Comparison of ENCODE assay signal across 29 cellular contexts in the genomic region with DNA sequence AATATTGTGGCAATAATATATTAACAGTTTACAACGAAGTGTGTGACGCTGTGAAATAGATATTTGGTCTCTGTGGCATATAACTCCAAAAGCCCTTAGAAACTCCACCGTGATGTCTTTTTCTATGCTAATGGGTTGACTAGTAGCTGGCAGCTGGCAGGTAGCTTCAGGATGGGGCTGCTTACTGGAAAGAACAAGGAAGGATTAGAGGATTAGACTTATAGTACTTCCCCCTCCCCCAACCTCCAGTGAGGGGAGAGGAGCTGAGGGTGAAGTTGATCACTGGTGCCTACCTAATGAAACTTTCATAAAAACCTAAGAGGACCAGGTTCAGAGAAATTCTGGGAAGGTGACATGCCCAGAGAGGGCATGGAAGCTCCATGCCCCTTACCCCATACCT.
"Had no signal": no experiment of that assay in that cellular context is flagged by ENCODE, and none has a peak within 500 bp of the region (broad histone marks: within the 10 kb centered on the region; RNA-seq: fewer than 3 reads in every experiment).

No MANE protein-coding gene starts in this region.

- DNase-seq: naive thymus-derived CD4-positive, alpha-beta T cell; natural killer cell; nucleus accumbens; pancreas; retina; right cardiac atrium; right lobe of liver; sigmoid colon; small intestine; stimulated activated CD4-positive, alpha-beta T cell treated with anti-CD3 and anti-CD28 coated beads, Interleukin-15, amount 100 ng/mL, for 24 hours; stimulated activated CD4-positive, alpha-beta T cell treated with anti-CD3 and anti-CD28 coated beads, Interleukin-2, amount 100 ng/mL, for 24 hours; stimulated activated CD4-positive, alpha-beta T cell treated with anti-CD3 and anti-CD28 coated beads, Interleukin-2, amount 100 ng/mL, for 48 hours; stimulated activated CD4-positive, alpha-beta T cell treated with anti-CD3 and anti-CD28 coated beads, Interleukin-4, amount 100 ng/mL, for 24 hours; stimulated activated naive B cell treated with anti-CD40 and anti-IgM and Interleukin-4, amounts not matched to agents 10 μg/mL and 1 μg/mL and 100 μg/mL, for 72 hours; stimulated activated naive CD4-positive, alpha-beta T cell treated with Interleukin-2 at 50 U/mL for 16 hours; stomach; substantia nigra; testis; tibial artery; transverse colon; upper lobe of right lung; uterus had no signal

- H3K27me3 ChIP-seq: neutrophil, pancreas, right lobe of liver, sigmoid colon, stomach, suprapubic skin, testis, tibial artery, transverse colon, upper lobe of right lung, uterus had no signal

- H3K4me1 Mint-ChIP-seq: naive thymus-derived CD4-positive, alpha-beta T cell; natural killer cell; nephron; stimulated activated effector memory CD8-positive, alpha-beta T cell treated with anti-CD3 and anti-CD28 coated beads, Interleukin-12 subunit alpha, Interleukin-12 subunit beta, amount 100 ng/mL, for 72 hours; stimulated activated naive B cell treated with anti-CD40 and anti-IgM and Interleukin-4, amounts not matched to agents 10 μg/mL and 1 μg/mL and 100 μg/mL, for 72 hours had no signal

- H3K27ac ChIP-seq: neutrophil, pancreas, prostate gland, right lobe of liver, sigmoid colon, stomach, suprapubic skin, testis, tibial artery, transverse colon, upper lobe of right lung, uterus had no signal

- H3K36me3 Mint-ChIP-seq: stimulated activated effector memory CD8-positive, alpha-beta T cell treated with anti-CD3 and anti-CD28 coated beads, Interleukin-12 subunit alpha, Interleukin-12 subunit beta, amount 100 ng/mL, for 72 hours had no signal

- FAIRE-seq: pancreas, small intestine had no signal

- H3K27ac Mint-ChIP-seq: naive thymus-derived CD4-positive, alpha-beta T cell; natural killer cell; nephron; stimulated activated effector memory CD8-positive, alpha-beta T cell treated with anti-CD3 and anti-CD28 coated beads, Interleukin-12 subunit alpha, Interleukin-12 subunit beta, amount 100 ng/mL, for 72 hours; stimulated activated naive B cell treated with anti-CD40 and anti-IgM and Interleukin-4, amounts not matched to agents 10 μg/mL and 1 μg/mL and 100 μg/mL, for 72 hours; stimulated activated naive CD8-positive, alpha-beta T cell treated with anti-CD3 and anti-CD28 coated beads, Interleukin-15, Interleukin-2, amounts not matched to agents 100 ng/mL and 50 ng/mL, for 24 hours; type B pancreatic cell had no signal

- H3K4me3 Mint-ChIP-seq: naive thymus-derived CD4-positive, alpha-beta T cell; natural killer cell; nephron; stimulated activated effector memory CD8-positive, alpha-beta T cell treated with anti-CD3 and anti-CD28 coated beads, Interleukin-12 subunit alpha, Interleukin-12 subunit beta, amount 100 ng/mL, for 72 hours; stimulated activated naive B cell treated with anti-CD40 and anti-IgM and Interleukin-4, amounts not matched to agents 10 μg/mL and 1 μg/mL and 100 μg/mL, for 72 hours; stimulated activated naive CD8-positive, alpha-beta T cell treated with anti-CD3 and anti-CD28 coated beads, Interleukin-15, Interleukin-2, amounts not matched to agents 100 ng/mL and 50 ng/mL, for 24 hours; type B pancreatic cell had no signal

- ATAC-seq: naive thymus-derived CD4-positive, alpha-beta T cell; natural killer cell; pancreas; right cardiac atrium; right lobe of liver; stimulated activated effector memory CD8-positive, alpha-beta T cell treated with anti-CD3 and anti-CD28 coated beads, Interleukin-12 subunit alpha, Interleukin-12 subunit beta, amount 100 ng/mL, for 72 hours; stimulated activated naive B cell treated with anti-CD40 and anti-IgM and Interleukin-4, amounts not matched to agents 10 μg/mL and 1 μg/mL and 100 μg/mL, for 72 hours; upper lobe of right lung had no signal

- H3K27me3 Mint-ChIP-seq: naive thymus-derived CD4-positive, alpha-beta T cell; stimulated activated naive B cell treated with anti-CD40 and anti-IgM and Interleukin-4, amounts not matched to agents 10 μg/mL and 1 μg/mL and 100 μg/mL, for 72 hours; stimulated activated naive CD8-positive, alpha-beta T cell treated with anti-CD3 and anti-CD28 coated beads, Interleukin-15, Interleukin-2, amounts not matched to agents 100 ng/mL and 50 ng/mL, for 24 hours; type B pancreatic cell had no signal

- H3K9me3 ChIP-seq: pancreas, prostate gland, testis had no signal

- H3K4me1 ChIP-seq: pancreas, prostate gland, right lobe of liver, sigmoid colon, stomach, suprapubic skin, testis, tibial artery, transverse colon, upper lobe of right lung, uterus had no signal

- H3K4me3 ChIP-seq: pancreas, prostate gland, right lobe of liver, sigmoid colon, stomach, suprapubic skin, testis, tibial artery, transverse colon, upper lobe of right lung, uterus had no signal

- H3K36me3 ChIP-seq: neutrophil, prostate gland, upper lobe of right lung had no signal
